29 cellular contexts compared by ENCODE assay signal in the genomic region with DNA sequence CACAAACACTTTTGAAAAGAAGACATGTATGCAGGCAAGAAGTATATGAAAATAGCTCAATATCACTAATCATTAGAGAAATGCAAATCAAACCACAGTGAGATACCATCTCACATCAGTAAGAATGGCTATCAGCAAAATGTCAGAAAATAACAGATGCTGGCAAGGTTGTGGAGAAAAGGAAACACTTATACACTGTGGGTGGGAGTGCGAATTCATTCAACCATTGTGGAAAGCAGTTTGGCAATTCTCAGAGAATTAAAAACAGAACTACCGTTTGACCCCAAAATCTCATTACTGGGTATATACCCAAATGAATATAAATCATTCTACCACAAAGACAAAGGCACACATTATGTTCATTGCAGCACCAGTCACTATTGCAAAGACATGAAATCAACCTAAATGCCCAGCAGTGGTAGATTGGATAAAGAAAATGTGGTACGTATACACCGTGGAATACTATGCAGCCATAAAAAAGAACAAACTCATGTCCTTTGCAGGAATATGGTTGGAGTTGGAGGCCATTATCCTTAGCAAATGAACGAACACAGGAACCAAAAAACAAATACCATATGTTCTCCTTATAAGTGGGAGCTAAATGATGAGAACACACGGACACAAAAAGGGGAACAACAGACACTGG. TPM values are rescaled to one million over a fixed set of nuclear protein-coding genes. Genes with fewer than 3 reads are reported as not detected.
DNase-seq lines count a peak whose midpoint lies in the region; ATAC-seq, FAIRE-seq and TF ChIP-seq lines count a peak whose summit lies in the region.
"Had no signal": no experiment of that assay in that cellular context is flagged by ENCODE, and none has a peak within 500 bp of the region (broad histone marks: within the 10 kb centered on the region; RNA-seq: fewer than 3 reads in every experiment).

No MANE protein-coding gene starts in this region.

- no peak for TF ChIP-seq CTCF in GM12878 (IDR thresholded peaks at IDR 0.05 in 2 of 3, conservative IDR thresholded peaks at IDR 0.05 in 1 of 3; ENCODE audit: control insufficient read depth in 2 of 3, extremely low read depth in 1 of 3, insufficient read depth in 1 of 3, low read depth in 3 of 3, low read length in 3 of 3)

- WGBS in GM12878 (ENCODE audit: insufficient coverage, insufficient replicate concordance, low lambda C conversion rate, missing lambda C conversion rate): 35% methylated on average over 6 of the region's 6 CpGs

- peak; percentile 48 for DNase-seq in GM12878 (ENCODE audit: low read depth, low spot score)
- DNase-seq in activated CD4-positive, alpha-beta T cell treated with anti-CD3 and anti-CD28 coated beads for 36 hours: no peak
- DNase-seq: C1 segment of cervical spinal cord; CD4-positive, alpha-beta memory T cell; COR-L47; DMS53; NCI-H1092; NCI-H1417 treated with DMSO at 0.1 percent for 48 hours; NCI-H1694 treated with DMSO at 0.1 percent for 48 hours; NCI-H2081; NCI-H2227 treated with DMSO at 0.1 percent for 48 hours; NCI-H510A; NCI-H69; Peyer's patch; SHP77 treated with DMSO at 0.1 percent for 48 hours; SW 1271; T-helper 9 cell had no signal

- no peak for TF ChIP-seq RAD21 in GM12878 (IDR thresholded peaks at IDR 0.05; ENCODE audit: insufficient read depth, low read depth, low read length)

- no peaks in the 10 kb centered on the region for H3K9me3 Mint-ChIP-seq in activated CD4-positive, alpha-beta T cell treated with anti-CD3 and anti-CD28 coated beads for 36 hours (ENCODE audit: low read depth)
- H3K9me3 Mint-ChIP-seq: T-helper 1 cell treated with Interleukin-12 subunit alpha and Interleukin-12 subunit beta and Interleukin-4 antibody, amounts not matched to agents 30 μg/mL and 1 μg/mL, for 36 hours had no signal

- no peak overlapping the region for H2AFZ ChIP-seq in GM12878 (ENCODE audit: control insufficient read depth, low read depth, low read length)

- no peak overlapping the region for H3K4me3 Mint-ChIP-seq in activated CD4-positive, alpha-beta T cell treated with anti-CD3 and anti-CD28 coated beads for 36 hours
- H3K4me3 Mint-ChIP-seq: CD4-positive, alpha-beta memory T cell; IgD-negative memory B cell; T-helper 1 cell treated with Interleukin-12 subunit alpha and Interleukin-12 subunit beta and Interleukin-4 antibody, amounts not matched to agents 30 μg/mL and 1 μg/mL, for 36 hours had no signal

- RAD21 ChIA-PET in GM12878 (lab: Charles Lee; ENCODE audit: unreplicated experiment): interaction anchor here (0.6 to 11.6 kb wide), 4 partner anchors 12 to 116 kb away, joined by 3 to 140 read pairs (median 24); no protein-coding TSS in a partner anchor

- TF ChIP-seq POLR2A in GM12878 (IDR thresholded peaks at IDR 0.05; ENCODE audit: low read depth, low read length): no peak

- H3K9me3 ChIP-seq in GM12878 (replicated peaks; ENCODE audit: control insufficient read depth, insufficient read depth, low read length): no peaks in the 10 kb centered on the region; the same call in 2 of the 3 replicates
- H3K9me3 ChIP-seq: A549, Peyer's patch had no signal

- no peak overlapping the region for H3K27ac ChIP-seq in GM12878 (ENCODE audit: control insufficient read depth, insufficient read depth)
- H3K27ac ChIP-seq: A549, HL-60, Peyer's patch had no signal

- peak; percentile 43 to 64; a peak in 2 of 4 replicates for TF ChIP-seq EP300 in GM12878 (IDR thresholded peaks at IDR 0.05; ENCODE audit: borderline replicate concordance in 1 of 2, control insufficient read depth in 1 of 2, low read depth in 2 of 2, low read length in 2 of 2)

- H3K4me3 ChIP-seq in GM12878: no peak overlapping the region
- H3K4me3 ChIP-seq: A549, Peyer's patch had no signal

- no peaks in the 10 kb centered on the region for H3K79me2 ChIP-seq in GM12878 (ENCODE audit: control insufficient read depth, insufficient read depth, low read length)

- intact Hi-C loops in GM12878 (cut with micrococcal nuclease; ENCODE audit: unreplicated experiment): no loop called here
- intact Hi-C loops in activated CD4-positive, alpha-beta T cell treated with anti-CD3 and anti-CD28 coated beads for 36 hours (cut with DNase I, micrococcal nuclease): no loop called here

- H3K36me3 ChIP-seq in GM12878 (ENCODE audit: control insufficient read depth in 2 of 2, insufficient read depth in 2 of 2, low read length in 1 of 2): no peaks in the 10 kb centered on the region
- H3K36me3 ChIP-seq: Peyer's patch had no signal

- H3K27me3 ChIP-seq in GM12878 (replicated peaks in 1 of 2; ENCODE audit: control insufficient read depth in 2 of 2, insufficient read depth in 2 of 2, low read length in 1 of 2): no peaks in the 10 kb centered on the region
- H3K27me3 ChIP-seq: Peyer's patch had no signal

- H3K27me3 Mint-ChIP-seq in activated CD4-positive, alpha-beta T cell treated with anti-CD3 and anti-CD28 coated beads for 36 hours: peaks cover 14% of the 10 kb centered on the region

- in situ Hi-C loops in GM12878 (cut with MboI): no loop called here

- CTCF ChIA-PET in GM12878 (lab: Yijun Ruan, JAX): interaction anchor here (0.7 to 11.6 kb wide), 10 partner anchors 8 to 337 kb away, joined by 3 to 160 read pairs (median 4); no protein-coding TSS in a partner anchor
- CTCF ChIA-PET in activated CD4-positive, alpha-beta T cell treated with anti-CD3 and anti-CD28 coated beads for 36 hours (lab: Charles Lee): interaction anchor here (0.6 to 1.1 kb wide), 2 partner anchors 22 to 322 kb away, joined by 4 to 5 read pairs; no protein-coding TSS in a partner anchor

- POLR2A ChIA-PET in GM12878 (lab: Charles Lee): interaction anchor here (1.0 to 4.1 kb wide), 4 partner anchors 11 to 22 kb away, joined by 3 to 30 read pairs (median 9); no protein-coding TSS in a partner anchor
- POLR2A ChIA-PET in activated CD4-positive, alpha-beta T cell treated with anti-CD3 and anti-CD28 coated beads for 36 hours (lab: Charles Lee): no interaction called here

- no peak for FAIRE-seq in GM12878 (lab: Jason Lieb, UNC)
- FAIRE-seq: A549, G401.6 had no signal

- no peak overlapping the region for H3K27ac Mint-ChIP-seq in activated CD4-positive, alpha-beta T cell treated with anti-CD3 and anti-CD28 coated beads for 36 hours
- H3K27ac Mint-ChIP-seq: CD4-positive, alpha-beta memory T cell; IgD-negative memory B cell; T-helper 1 cell treated with Interleukin-12 subunit alpha and Interleukin-12 subunit beta and Interleukin-4 antibody, amounts not matched to agents 30 μg/mL and 1 μg/mL, for 36 hours had no signal

- H3K36me3 Mint-ChIP-seq in activated CD4-positive, alpha-beta T cell treated with anti-CD3 and anti-CD28 coated beads for 36 hours (ENCODE audit: low read depth): no peaks in the 10 kb centered on the region
- H3K36me3 Mint-ChIP-seq: CD4-positive, alpha-beta memory T cell; IgD-negative memory B cell had no signal

- no peaks in the 10 kb centered on the region for H4K20me1 ChIP-seq in GM12878 (ENCODE audit: control insufficient read depth, insufficient read depth)

- BruUV-seq in GM12878 (replicated peaks; lab: Mats Ljungman, UMichigan): no TSS peak

- H3K9ac ChIP-seq in GM12878 (ENCODE audit: control insufficient read depth, insufficient read depth, low read length): no peak overlapping the region

- ATAC-seq in GM18511 (IDR thresholded peaks at IDR 0.05; ENCODE audit: unreplicated experiment) (peak; percentile 42), GM19351 (IDR thresholded peaks at IDR 0.05; ENCODE audit: unreplicated experiment) (peak; percentile 33), HG03378 (IDR thresholded peaks at IDR 0.05; ENCODE audit: unreplicated experiment) (peak; percentile 47), GM12878 (peak; percentile 32), esophagus mucosa (no peak), GM18520 (IDR thresholded peaks at IDR 0.05; ENCODE audit: unreplicated experiment) (no peak)
- no peak for ATAC-seq in activated CD4-positive, alpha-beta T cell treated with anti-CD3 and anti-CD28 coated beads for 36 hours
- ATAC-seq: A549, HCT116 had no signal

- SMC1A ChIA-PET in GM12878 (lab: Charles Lee; ENCODE audit: uncharacterized antibody, unreplicated experiment): interaction anchor here (1.0 to 11.7 kb wide), 11 partner anchors 9 to 271 kb away, joined by 3 to 177 read pairs (median 4); no protein-coding TSS in a partner anchor

- H3K4me2 ChIP-seq in GM12878 (ENCODE audit: control insufficient read depth, insufficient read depth): no peak overlapping the region
- H3K4me2 ChIP-seq: A549 had no signal

- no peaks in the 10 kb centered on the region for H3K4me1 ChIP-seq in GM12878 (ENCODE audit: control insufficient read depth, insufficient read depth, low read length)
- H3K4me1 ChIP-seq: A549, Peyer's patch had no signal

- H3K4me1 Mint-ChIP-seq in activated CD4-positive, alpha-beta T cell treated with anti-CD3 and anti-CD28 coated beads for 36 hours: peaks cover 4% of the 10 kb centered on the region

TF ChIP-seq in GM12878, 131 proteins besides CTCF, POLR2A, EP300 and RAD21 (continues in another document):
- TF ChIP-seq TAF1 (IDR thresholded peaks at IDR 0.05; ENCODE audit: borderline replicate concordance, low read depth, low read length): no peak
- TF ChIP-seq SP1 (IDR thresholded peaks at IDR 0.05; ENCODE audit: low read depth, low read length): no peak

RNA-seq across cellular contexts. Expression of a gene that starts 18.5 kb away (rescaled TPM):
- total RNA-seq in GM12878 (2013; cell fraction: nucleolus; rRNA removed): not detected in 2 replicates
- total RNA-seq in GM12878 (2014; rRNA removed) (not detected in 2 replicates), GM12878 (2014; rRNA removed; fragmentation: Illumina TruSeq; extraction: Trizol) (not detected in 2 replicates), GM12878 (2021) (not detected in 2 replicates), esophagus mucosa (not detected)
- not detected for polyA plus RNA-seq in GM12878 (2011; ENCODE audit: low read depth)
- polyA plus RNA-seq in GM12878 (2011; rRNA removed) (0.05 TPM in 1 of 2 replicates, not detected in the other), GM12878 (2014; fragmentation: Illumina TruSeq; extraction: Trizol) (not detected in 2 replicates), GM12878 (2014; fragmentation: Nextera tagmentation; extraction: Ambion mirVana) (not detected), GM12878 (2014; rRNA removed) (not detected in 2 replicates), GM12878 (2016; fragmentation: Nextera tagmentation; extraction: Ambion mirVana) (not detected)
- polyA plus RNA-seq in GM12878 (2011; cell fraction: cytosol; rRNA removed): 0.13 TPM in 1 of 2 replicates, not detected in the other
- polyA plus RNA-seq in GM12878 (2011; cell fraction: nucleus; rRNA removed): not detected in 2 replicates
- polyA plus RNA-seq in GM12878 (2012): not detected in 2 replicates
- not detected in 2 replicates for polyA minus RNA-seq in GM12878 (2011; rRNA and poly(A)+ RNA removed)
- polyA minus RNA-seq in GM12878 (2011; cell fraction: cytosol; rRNA and poly(A)+ RNA removed): not detected in 2 replicates
- not detected in 2 replicates for polyA minus RNA-seq in GM12878 (2011; cell fraction: nucleus; rRNA and poly(A)+ RNA removed)
- total RNA-seq in activated CD4-positive, alpha-beta T cell treated with anti-CD3 and anti-CD28 coated beads for 36 hours: not detected
- total RNA-seq: CD4-positive, alpha-beta memory T cell; OCI-LY7; Peyer's patch had no signal
- polyA plus RNA-seq: A549; CD4-positive, alpha-beta memory T cell; IgD-negative memory B cell had no signal

Comparison
In these comparisons a context has a peak if more than half of its experiments do, and no peak if none do; other contexts are left out.
1. ATAC-seq: peak in GM18511 (single experiment), GM19351 (single experiment), HG03378 (single experiment) and GM12878 (single experiment); none in esophagus mucosa (single experiment), GM18520 (single experiment) and activated CD4-positive, alpha-beta T cell treated with anti-CD3 and anti-CD28 coated beads for 36 hours (single experiment).